In genomic region chr6:136811261-136811660, GRCh38 we compare ENCODE assay signal across 23 cellular contexts.
"Had no signal": no experiment of that assay in that cellular context is flagged by ENCODE, and none has a peak within 500 bp of the region (broad histone marks: within the 10 kb centered on the region; RNA-seq: fewer than 3 reads in every experiment).

No MANE protein-coding gene starts in this region.

- H3K27me3 ChIP-seq: esophagus muscularis mucosa, neural progenitor cell, testis, transverse colon had no signal

- H2AFZ ChIP-seq: neural progenitor cell had no signal

- H3K4me1 ChIP-seq: esophagus muscularis mucosa, neural progenitor cell, testis, transverse colon had no signal

- H3K9ac ChIP-seq: neural progenitor cell had no signal

- H3K4me2 ChIP-seq: neural progenitor cell had no signal

- H3K9me3 ChIP-seq: esophagus muscularis mucosa, testis, transverse colon had no signal

- H3K36me3 ChIP-seq: esophagus muscularis mucosa, left ventricle myocardium inferior, neural progenitor cell, transverse colon had no signal

- H3K27ac ChIP-seq: esophagus muscularis mucosa, left ventricle myocardium inferior, neural progenitor cell, testis, transverse colon had no signal

- DNase-seq: activated CD4-positive, alpha-beta T cell treated with anti-CD3 and anti-CD28 coated beads, Interleukin-2, amount 50 U/mL, for 1 hour; activated CD8-positive, alpha-beta memory T cell treated with anti-CD3 and anti-CD28 coated beads, Interleukin-2, amount 10 ng/mL, durations not matched to agents 7 days and 5 days; activated CD8-positive, alpha-beta T cell treated with anti-CD3 and anti-CD28 coated beads for 36 hours; activated effector memory CD4-positive, alpha-beta T cell treated with Interleukin-2 at 50 U/mL for 16 hours; activated naive CD4-positive, alpha-beta T cell treated with anti-CD3 and anti-CD28 coated beads for 36 hours; activated naive CD8-positive, alpha-beta T cell treated with anti-CD3 and anti-CD28 coated beads for 36 hours; amygdala; dermis blood vessel endothelial cell; effector CD4-positive, alpha-beta T cell; left ventricle myocardium inferior; mesendoderm; natural killer cell; posterior cingulate gyrus; right cardiac atrium; stimulated activated CD4-positive, alpha-beta T cell treated with anti-CD3 and anti-CD28 coated beads, Interleukin-2, amount 100 ng/mL, for 48 hours; stimulated activated naive CD8-positive, alpha-beta T cell treated with anti-CD3 and anti-CD28 coated beads, Interleukin-15, Interleukin-2, amounts not matched to agents 100 U/mL and 50 U/mL, for 24 hours; T-helper 17 cell; T1000; testis; transverse colon had no signal

- ATAC-seq: activated CD8-positive, alpha-beta memory T cell treated with anti-CD3 and anti-CD28 coated beads, Interleukin-2, amount 10 ng/mL, durations not matched to agents 7 days and 5 days; activated CD8-positive, alpha-beta T cell treated with anti-CD3 and anti-CD28 coated beads for 36 hours; natural killer cell; right cardiac atrium; stimulated activated naive CD8-positive, alpha-beta T cell treated with anti-CD3 and anti-CD28 coated beads, Interleukin-15, Interleukin-2, amounts not matched to agents 100 U/mL and 50 U/mL, for 24 hours; T-helper 17 cell had no signal

- H3K4me3 ChIP-seq: esophagus muscularis mucosa, left ventricle myocardium inferior, lung, neural progenitor cell, transverse colon had no signal
